2 cellular contexts compared by ENCODE assay signal in the genomic region with DNA sequence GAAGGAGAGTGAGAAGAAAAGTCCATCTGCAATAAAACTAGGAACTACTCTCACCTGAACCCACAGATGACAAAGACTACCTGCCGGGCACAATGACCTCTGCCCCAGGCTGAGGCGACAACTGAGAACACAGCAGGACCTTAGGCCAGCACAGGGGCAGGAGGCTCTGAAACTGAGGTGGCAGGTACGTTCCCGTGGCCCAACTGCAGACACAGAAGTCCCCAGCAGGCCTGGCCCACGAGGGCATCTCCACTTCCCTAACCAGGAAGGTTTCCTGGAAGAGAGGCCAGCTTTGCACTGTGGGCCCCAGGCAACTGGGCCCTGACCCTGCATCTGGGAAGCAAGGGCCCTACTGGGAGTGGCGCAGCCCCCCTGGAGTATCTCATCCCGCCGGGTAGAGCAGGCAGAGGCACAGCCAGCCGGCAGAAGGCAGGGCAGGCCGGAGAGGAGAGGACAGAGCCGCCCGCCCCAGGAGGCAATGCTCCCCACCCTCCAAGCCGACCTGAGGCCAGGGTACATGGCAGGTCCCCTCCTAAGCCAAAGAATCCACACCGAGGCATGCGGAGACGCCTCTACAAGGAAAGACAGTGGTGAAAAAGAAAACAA.
TF ChIP-seq lines count a peak whose summit lies in the region.

No MANE protein-coding gene starts in this region.

TF ChIP-seq in HepG2, 621 proteins besides CTCF, POLR2A, EP300 and RAD21:
- TF ChIP-seq MIER3 (CRISPR knock-in tag; IDR thresholded peaks at IDR 0.05; ENCODE audit: borderline replicate concordance) (no peak), FLYWCH1 (CRISPR knock-in tag; IDR thresholded peaks at IDR 0.05) (no peak), IKZF4 (CRISPR knock-in tag; IDR thresholded peaks at IDR 0.05; ENCODE audit: borderline replicate concordance, low read depth, not compliant biosample characterization) (no peak), AGO2 (optimal IDR thresholded peaks at IDR 0.05; ENCODE audit: low read depth, low read length) (peak; percentile 34)
- TF ChIP-seq, protein P1, sequence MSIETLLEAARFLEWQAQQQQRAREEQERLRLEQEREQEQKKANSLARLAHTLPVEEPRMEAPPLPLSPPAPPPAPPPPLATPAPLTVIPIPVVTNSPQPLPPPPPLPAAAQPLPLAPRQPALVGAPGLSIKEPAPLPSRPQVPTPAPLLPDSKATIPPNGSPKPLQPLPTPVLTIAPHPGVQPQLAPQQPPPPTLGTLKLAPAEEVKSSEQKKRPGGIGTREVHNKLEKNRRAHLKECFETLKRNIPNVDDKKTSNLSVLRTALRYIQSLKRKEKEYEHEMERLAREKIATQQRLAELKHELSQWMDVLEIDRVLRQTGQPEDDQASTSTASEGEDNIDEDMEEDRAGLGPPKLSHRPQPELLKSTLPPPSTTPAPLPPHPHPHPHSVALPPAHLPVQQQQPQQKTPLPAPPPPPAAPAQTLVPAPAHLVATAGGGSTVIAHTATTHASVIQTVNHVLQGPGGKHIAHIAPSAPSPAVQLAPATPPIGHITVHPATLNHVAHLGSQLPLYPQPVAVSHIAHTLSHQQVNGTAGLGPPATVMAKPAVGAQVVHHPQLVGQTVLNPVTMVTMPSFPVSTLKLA (IDR thresholded peaks at IDR 0.05), result no peak
- TF ChIP-seq, protein P2, sequence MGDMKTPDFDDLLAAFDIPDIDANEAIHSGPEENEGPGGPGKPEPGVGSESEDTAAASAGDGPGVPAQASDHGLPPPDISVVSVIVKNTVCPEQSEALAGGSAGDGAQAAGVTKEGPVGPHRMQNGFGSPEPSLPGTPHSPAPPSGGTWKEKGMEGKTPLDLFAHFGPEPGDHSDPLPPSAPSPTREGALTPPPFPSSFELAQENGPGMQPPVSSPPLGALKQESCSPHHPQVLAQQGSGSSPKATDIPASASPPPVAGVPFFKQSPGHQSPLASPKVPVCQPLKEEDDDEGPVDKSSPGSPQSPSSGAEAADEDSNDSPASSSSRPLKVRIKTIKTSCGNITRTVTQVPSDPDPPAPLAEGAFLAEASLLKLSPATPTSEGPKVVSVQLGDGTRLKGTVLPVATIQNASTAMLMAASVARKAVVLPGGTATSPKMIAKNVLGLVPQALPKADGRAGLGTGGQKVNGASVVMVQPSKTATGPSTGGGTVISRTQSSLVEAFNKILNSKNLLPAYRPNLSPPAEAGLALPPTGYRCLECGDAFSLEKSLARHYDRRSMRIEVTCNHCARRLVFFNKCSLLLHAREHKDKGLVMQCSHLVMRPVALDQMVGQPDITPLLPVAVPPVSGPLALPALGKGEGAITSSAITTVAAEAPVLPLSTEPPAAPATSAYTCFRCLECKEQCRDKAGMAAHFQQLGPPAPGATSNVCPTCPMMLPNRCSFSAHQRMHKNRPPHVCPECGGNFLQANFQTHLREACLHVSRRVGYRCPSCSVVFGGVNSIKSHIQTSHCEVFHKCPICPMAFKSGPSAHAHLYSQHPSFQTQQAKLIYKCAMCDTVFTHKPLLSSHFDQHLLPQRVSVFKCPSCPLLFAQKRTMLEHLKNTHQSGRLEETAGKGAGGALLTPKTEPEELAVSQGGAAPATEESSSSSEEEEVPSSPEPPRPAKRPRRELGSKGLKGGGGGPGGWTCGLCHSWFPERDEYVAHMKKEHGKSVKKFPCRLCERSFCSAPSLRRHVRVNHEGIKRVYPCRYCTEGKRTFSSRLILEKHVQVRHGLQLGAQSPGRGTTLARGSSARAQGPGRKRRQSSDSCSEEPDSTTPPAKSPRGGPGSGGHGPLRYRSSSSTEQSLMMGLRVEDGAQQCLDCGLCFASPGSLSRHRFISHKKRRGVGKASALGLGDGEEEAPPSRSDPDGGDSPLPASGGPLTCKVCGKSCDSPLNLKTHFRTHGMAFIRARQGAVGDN (CRISPR knock-in tag; IDR thresholded peaks at IDR 0.05), result peak; percentile 34
TF ChIP-seq in HepG2: peak in this region for 2.

TF ChIP-seq in SK-N-SH, 30 proteins besides CTCF, POLR2A, EP300 and RAD21:
- TF ChIP-seq YY1 (IDR thresholded peaks at IDR 0.05; ENCODE audit: low read depth), result no peak
- no peak for TF ChIP-seq NRF1 (IDR thresholded peaks at IDR 0.05; ENCODE audit: low read depth, low read length)
- TF ChIP-seq FOSL2 (IDR thresholded peaks at IDR 0.05; ENCODE audit: borderline replicate concordance, low read depth), result no peak
- TF ChIP-seq RXRA (IDR thresholded peaks at IDR 0.05; ENCODE audit: borderline replicate concordance, low read depth), result no peak
- TF ChIP-seq, protein P3, sequence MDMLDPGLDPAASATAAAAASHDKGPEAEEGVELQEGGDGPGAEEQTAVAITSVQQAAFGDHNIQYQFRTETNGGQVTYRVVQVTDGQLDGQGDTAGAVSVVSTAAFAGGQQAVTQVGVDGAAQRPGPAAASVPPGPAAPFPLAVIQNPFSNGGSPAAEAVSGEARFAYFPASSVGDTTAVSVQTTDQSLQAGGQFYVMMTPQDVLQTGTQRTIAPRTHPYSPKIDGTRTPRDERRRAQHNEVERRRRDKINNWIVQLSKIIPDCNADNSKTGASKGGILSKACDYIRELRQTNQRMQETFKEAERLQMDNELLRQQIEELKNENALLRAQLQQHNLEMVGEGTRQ (IDR thresholded peaks at IDR 0.05; ENCODE audit: borderline replicate concordance, low read depth, low read length), result no peak
- no peak for TF ChIP-seq TEAD4 (IDR thresholded peaks at IDR 0.05; ENCODE audit: borderline replicate concordance, insufficient read depth)
- no peak for TF ChIP-seq EZH2phosphoT487 (IDR thresholded peaks at IDR 0.05; ENCODE audit: borderline replicate concordance, low read depth)
- TF ChIP-seq, protein P4, sequence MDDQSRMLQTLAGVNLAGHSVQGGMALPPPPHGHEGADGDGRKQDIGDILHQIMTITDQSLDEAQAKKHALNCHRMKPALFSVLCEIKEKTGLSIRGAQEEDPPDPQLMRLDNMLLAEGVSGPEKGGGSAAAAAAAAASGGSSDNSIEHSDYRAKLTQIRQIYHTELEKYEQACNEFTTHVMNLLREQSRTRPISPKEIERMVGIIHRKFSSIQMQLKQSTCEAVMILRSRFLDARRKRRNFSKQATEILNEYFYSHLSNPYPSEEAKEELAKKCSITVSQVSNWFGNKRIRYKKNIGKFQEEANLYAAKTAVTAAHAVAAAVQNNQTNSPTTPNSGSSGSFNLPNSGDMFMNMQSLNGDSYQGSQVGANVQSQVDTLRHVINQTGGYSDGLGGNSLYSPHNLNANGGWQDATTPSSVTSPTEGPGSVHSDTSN (IDR thresholded peaks at IDR 0.05), result no peak
- TF ChIP-seq MEF2A (IDR thresholded peaks at IDR 0.05; ENCODE audit: borderline replicate concordance, low read depth), result no peak
- no peak for TF ChIP-seq SIN3A (IDR thresholded peaks at IDR 0.05; ENCODE audit: borderline replicate concordance, low read depth, low read length)
- no peak for TF ChIP-seq SMC3 (IDR thresholded peaks at IDR 0.05; ENCODE audit: low read depth, low read length)
- no peak for TF ChIP-seq GABPA (IDR thresholded peaks at IDR 0.05; ENCODE audit: low read depth)
- TF ChIP-seq TAF1 (IDR thresholded peaks at IDR 0.05; ENCODE audit: borderline replicate concordance, low read depth, low read length), result no peak
- TF ChIP-seq NFIC (IDR thresholded peaks at IDR 0.05; ENCODE audit: borderline replicate concordance), result no peak
